Comparison of ENCODE assay signal across 8 cellular contexts in genomic region chr5:168143521-168143920, GRCh38.
A peak's percentile ranks its signal among the peaks of the same experiment; 100 is the strongest.
DNase-seq lines count a peak whose midpoint lies in the region; ATAC-seq, FAIRE-seq and TF ChIP-seq lines count a peak whose summit lies in the region.
"Not testable (repeated sequence)": the region's sequence is repeated elsewhere in the genome, so short reads cannot be mapped to it uniquely, and the experiment has no call there.

No MANE protein-coding gene starts in this region.

- H3K9ac ChIP-seq in BLaER1 treated with 17β-estradiol and CSF1 and Interleukin-3, amounts not matched to agents 10 nM and 100 nM, result not testable (repeated sequence)

- not testable (repeated sequence) for FAIRE-seq in bronchial epithelial cell (lab: Jason Lieb, UNC)

- not testable (repeated sequence) for H3K4me3 ChIP-seq in BLaER1 treated with 17β-estradiol and CSF1 and Interleukin-3, amounts not matched to agents 10 nM and 100 nM; bronchial epithelial cell (ENCODE audit: low read depth, low read length); mucosa of descending colon

- TF ChIP-seq CTCF in bronchial epithelial cell (IDR thresholded peaks at IDR 0.05; ENCODE audit: insufficient read depth, low read length, severe bottlenecking); mucosa of descending colon (IDR thresholded peaks at IDR 0.05): not testable (repeated sequence)

- peak; percentile 61 for ATAC-seq in GM18519 (IDR thresholded peaks at IDR 0.05; ENCODE audit: low FRiP score, unreplicated experiment)
- peak; percentile 77 for ATAC-seq in GM19395 (IDR thresholded peaks at IDR 0.05; ENCODE audit: unreplicated experiment)
- ATAC-seq in HG02759 (IDR thresholded peaks at IDR 0.05; ENCODE audit: unreplicated experiment), result peak; percentile 50
- ATAC-seq in HG03378 (IDR thresholded peaks at IDR 0.05; ENCODE audit: unreplicated experiment), result peak; percentile 72
- peak; percentile 72 for ATAC-seq in mucosa of descending colon

- peak; percentile 71 for DNase-seq in NOMO-1 treated with DMSO at 0.1 percent for 48 hours (lab: John Stamatoyannopoulos, UW; ENCODE audit: unreplicated experiment)
- DNase-seq in bronchial epithelial cell (ENCODE audit: low read depth), result peak; percentile 13
- DNase-seq in mucosa of descending colon, result not testable (repeated sequence)

- H3K36me3 ChIP-seq in BLaER1 treated with 17β-estradiol and CSF1 and Interleukin-3, amounts not matched to agents 10 nM and 100 nM, result peaks cover 0 to 29% (median 0%) of the 10 kb centered on the region in 11 experiments; a peak in 8 of 22 replicates
- not testable (repeated sequence) for H3K36me3 ChIP-seq in bronchial epithelial cell (ENCODE audit: control insufficient read depth, insufficient read depth, low read length); mucosa of descending colon (ENCODE audit: low read depth)

- H4K20me1 ChIP-seq in BLaER1 treated with 17β-estradiol and CSF1 and Interleukin-3, amounts not matched to agents 10 nM and 100 nM, result not testable (repeated sequence)

- not testable (repeated sequence) for H3K27me3 ChIP-seq in BLaER1 treated with 17β-estradiol and CSF1 and Interleukin-3, amounts not matched to agents 10 nM and 100 nM; bronchial epithelial cell (ENCODE audit: control insufficient read depth, insufficient read depth, low read length)

- 0 out of 22 replicates have a peak overlapping the region, but pooled peaks of 1 of the 11 experiments have one; percentile 3 for H3K27ac ChIP-seq in BLaER1 treated with 17β-estradiol and CSF1 and Interleukin-3, amounts not matched to agents 10 nM and 100 nM

- H3K4me2 ChIP-seq in BLaER1 treated with 17β-estradiol and CSF1 and Interleukin-3, amounts not matched to agents 10 nM and 100 nM, result peak overlapping the region in 7 of 11 experiments; percentile 22 to 49 (median 35); a peak in 9 of 22 replicates

- peaks cover 0 to 16% (median 12%) of the 10 kb centered on the region in 10 experiments; a peak in 12 of 20 replicates for H3K4me1 ChIP-seq in BLaER1 treated with 17β-estradiol and CSF1 and Interleukin-3, amounts not matched to agents 10 nM and 100 nM
- not testable (repeated sequence) for H3K4me1 ChIP-seq in mucosa of descending colon (ENCODE audit: low read depth)

- H3K9me3 ChIP-seq in BLaER1 treated with 17β-estradiol and CSF1 and Interleukin-3, amounts not matched to agents 10 nM and 100 nM (replicated peaks in 1 of 11); mucosa of descending colon: not testable (repeated sequence)

- intact Hi-C loops in mucosa of descending colon (cut with DNase I, micrococcal nuclease), result not testable (repeated sequence)
